In genomic region chr5:19713740-19714139, GRCh38 we compare ENCODE assay signal across 1 cellular context.
TF ChIP-seq lines count a peak whose summit lies in the region.

No MANE protein-coding gene starts in this region.

TF ChIP-seq in K562, 482 proteins besides CTCF, POLR2A, EP300 and RAD21:
- TF ChIP-seq MNT (conservative IDR thresholded peaks at IDR 0.05), result no peak
- TF ChIP-seq BRF1 (IDR thresholded peaks at IDR 0.05; ENCODE audit: borderline replicate concordance, extremely low read depth, insufficient read length), result no peak
- no peak for TF ChIP-seq DIDO1 (tag; IDR thresholded peaks at IDR 0.05; ENCODE audit: low read depth)
- no peak for TF ChIP-seq ZNF165 (CRISPR knock-in tag; IDR thresholded peaks at IDR 0.05; ENCODE audit: borderline replicate concordance)
- no peak for TF ChIP-seq ATF2 (CRISPR knock-in tag; IDR thresholded peaks at IDR 0.05)
- TF ChIP-seq FOXJ2 (tag; IDR thresholded peaks at IDR 0.05), result no peak
- TF ChIP-seq TFE3 (CRISPR knock-in tag; IDR thresholded peaks at IDR 0.05), result peak; percentile 57
- no peak for TF ChIP-seq ARID3A (IDR thresholded peaks at IDR 0.05; ENCODE audit: borderline replicate concordance, low read depth, low read length)
